In genomic region chr1:11019358-11019757, GRCh38 we compare ENCODE assay signal across 8 cellular contexts. TPM values are rescaled to one million over a fixed set of nuclear protein-coding genes. Genes with fewer than 3 reads are reported as not detected.
DNase-seq lines count a peak whose midpoint lies in the region; ATAC-seq, FAIRE-seq and TF ChIP-seq lines count a peak whose summit lies in the region.
"Not testable (repeated sequence)": the region's sequence is repeated elsewhere in the genome, so short reads cannot be mapped to it uniquely, and the experiment has no call there.
"Had no signal": no experiment of that assay in that cellular context is flagged by ENCODE, and none has a peak within 500 bp of the region (broad histone marks: within the 10 kb centered on the region; RNA-seq: fewer than 3 reads in every experiment).

No MANE protein-coding gene starts in this region.

- BruUV-seq in K562 (replicated peaks; lab: Mats Ljungman, UMichigan): not testable (repeated sequence)

- POLR2A ChIA-PET in HEK293 (lab: Yijun Ruan, JAX) (interaction anchor here (0.7 kb wide), 1 partner anchor 541 kb away, joined by 3 read pairs; no protein-coding TSS in a partner anchor), K562 (lab: Yijun Ruan, JAX) (interaction anchor here (0.6 kb wide), 1 partner anchor 53 kb away, joined by 3 read pairs; no protein-coding TSS in a partner anchor)

- intact Hi-C loops in K562 (cut with micrococcal nuclease); mucosa of descending colon (cut with DNase I, micrococcal nuclease): not testable (repeated sequence)

- TF ChIP-seq EP300 in K562 (IDR thresholded peaks at IDR 0.05; ENCODE audit: low read length): not testable (repeated sequence)

- peaks cover 29% of the 10 kb centered on the region for H3K79me2 ChIP-seq in K562 (ENCODE audit: control insufficient read depth, insufficient read depth, low read length)

- in situ Hi-C loops in K562 (cut with MboI): not testable (repeated sequence)

- not testable (repeated sequence) for H3K27ac ChIP-seq in HEK293 (ENCODE audit: extremely low read depth, low read depth, low read length); K562 (ENCODE audit: extremely low read depth, low read depth, low read length)

- ATAC-seq in K562: not testable (repeated sequence)
- ATAC-seq in left lobe of liver (peak; percentile 10), mucosa of descending colon (peak; percentile 32)

- TF ChIP-seq RAD21 in K562 (CRISPR knock-in tag; conservative IDR thresholded peaks at IDR 0.05 in 1 of 2, IDR thresholded peaks at IDR 0.05 in 1 of 2): not testable (repeated sequence)

- not testable (repeated sequence) for H3K4me1 ChIP-seq in HEK293 (ENCODE audit: control insufficient read depth, insufficient read depth, low read length); K562 (replicated peaks in 1 of 2; ENCODE audit: control insufficient read depth in 2 of 2, insufficient read depth in 2 of 2, low read length in 2 of 2)
- H3K4me1 ChIP-seq in mucosa of descending colon (ENCODE audit: low read depth): peaks cover 13% of the 10 kb centered on the region

- H3K27me3 ChIP-seq in K562 (ENCODE audit: control insufficient read depth in 2 of 2, insufficient read depth in 2 of 2, low read length in 2 of 2): not testable (repeated sequence)

- TF ChIP-seq POLR2A in K562 (conservative IDR thresholded peaks at IDR 0.05): not testable (repeated sequence)

- H3K36me3 ChIP-seq in HEK293 (ENCODE audit: control insufficient read depth in 2 of 2, insufficient read depth in 1 of 2, low read length in 2 of 2) (peaks cover 74 to 96% of the 10 kb centered on the region in 2 experiments), K562 (ENCODE audit: control insufficient read depth, insufficient read depth, low read length) (peaks cover 93% of the 10 kb centered on the region), mucosa of descending colon (ENCODE audit: low read depth) (peaks cover 30% of the 10 kb centered on the region)

- not testable (repeated sequence) for FAIRE-seq in K562 (lab: Jason Lieb, UNC)

- not testable (repeated sequence) for DNase-seq in activated T-cell treated with anti-CD3 and anti-CD28 coated beads, Interleukin-2, amount 50 U/mL, for 24 hours; K562 (ENCODE audit: extremely low read depth in 1 of 4, low spot score in 3 of 4); left lobe of liver (ENCODE audit: low spot score); mucosa of descending colon

- not testable (repeated sequence) for H3K9me1 ChIP-seq in K562 (ENCODE audit: control insufficient read depth, insufficient read depth, low read length)

- H3K4me2 ChIP-seq in K562 (ENCODE audit: insufficient read depth, low read length): not testable (repeated sequence)

- not testable (repeated sequence) for H3K4me3 ChIP-seq in HEK293 (ENCODE audit: low read depth, low read length); K562; mucosa of descending colon

- H3K9me3 ChIP-seq in HEK293 (ENCODE audit: control insufficient read depth, insufficient read depth, low read depth, low read length); K562 (replicated peaks; ENCODE audit: control insufficient read depth, insufficient read depth, low read depth, low read length); mucosa of descending colon: not testable (repeated sequence)

- CTCF ChIA-PET in HEK293 (lab: Yijun Ruan, JAX); K562 (lab: Yijun Ruan, JAX; ENCODE audit: low intra/inter-chr PET ratio): not testable (repeated sequence)

- peak overlapping the region; percentile 26 for H3K27ac Mint-ChIP-seq in activated T-cell treated with anti-CD3 and anti-CD28 coated beads, Interleukin-2, amount 50 U/mL, for 24 hours

- peaks cover 93% of the 10 kb centered on the region for H3K36me3 Mint-ChIP-seq in activated T-cell treated with anti-CD3 and anti-CD28 coated beads, Interleukin-2, amount 50 U/mL, for 24 hours (ENCODE audit: low read depth)

- not testable (repeated sequence) for H3K4me3 Mint-ChIP-seq in activated T-cell treated with anti-CD3 and anti-CD28 coated beads, Interleukin-2, amount 50 U/mL, for 24 hours

- H3K9me3 Mint-ChIP-seq in activated T-cell treated with anti-CD3 and anti-CD28 coated beads, Interleukin-2, amount 50 U/mL, for 24 hours: not testable (repeated sequence)

- H2AFZ ChIP-seq in K562 (ENCODE audit: low read depth, low read length): not testable (repeated sequence)

- not testable (repeated sequence) for H3K27me3 Mint-ChIP-seq in activated T-cell treated with anti-CD3 and anti-CD28 coated beads, Interleukin-2, amount 50 U/mL, for 24 hours

- not testable (repeated sequence) for H4K20me1 ChIP-seq in K562 (replicated peaks; ENCODE audit: control insufficient read depth, insufficient read depth, low read length)

- TF ChIP-seq CTCF in HEK293 (tag by site-specific recombination; IDR thresholded peaks at IDR 0.05); K562 (IDR thresholded peaks at IDR 0.05 in 2 of 3, conservative IDR thresholded peaks at IDR 0.05 in 1 of 3; ENCODE audit: insufficient read depth in 2 of 3, low read depth in 1 of 3, low read length in 3 of 3); mucosa of descending colon (IDR thresholded peaks at IDR 0.05): not testable (repeated sequence)

- peaks cover 50% of the 10 kb centered on the region for H3K4me1 Mint-ChIP-seq in activated T-cell treated with anti-CD3 and anti-CD28 coated beads, Interleukin-2, amount 50 U/mL, for 24 hours (ENCODE audit: low read depth)

- WGBS in K562 (ENCODE audit: insufficient coverage, low coverage, missing lambda C conversion rate): 94% methylated on average over 8 of the region's 8 CpGs

- H3K9ac ChIP-seq in K562 (ENCODE audit: insufficient read depth in 1 of 2, low read depth in 2 of 2, low read length in 2 of 2): not testable (repeated sequence)

RNA-seq across cellular contexts. Expression of gene TARDBP, which starts 6.9 kb away (rescaled TPM):
- total RNA-seq in K562 (2011; cell fraction: chromatin; rRNA removed; ENCODE audit: low replicate concordance): 242 and 417 TPM in 2 replicates
- 197 and 216 TPM in 2 replicates for total RNA-seq in K562 (2011; cell fraction: nucleolus; rRNA removed)
- total RNA-seq in K562 (2011; cell fraction: nucleoplasm; rRNA removed): 336 and 397 TPM in 2 replicates
- 129 TPM in 2 replicates for total RNA-seq in K562 (2014; rRNA removed)
- total RNA-seq in K562 (2014; rRNA removed; fragmentation: Illumina TruSeq; extraction: Trizol): 176 and 198 TPM in 2 replicates
- total RNA-seq in K562 (2015; rRNA removed; fragmentation: Illumina TruSeq; extraction: Trizol): 206 and 220 TPM in 2 replicates
- 211 and 243 TPM in 2 replicates for total RNA-seq in K562 (2021)
- polyA plus RNA-seq in K562 (2011; rRNA removed): 220 and 244 TPM in 2 replicates
- polyA plus RNA-seq in K562 (2011; cell fraction: cytosol; rRNA removed): 83.0 and 130 TPM in 2 replicates
- polyA plus RNA-seq in K562 (2011; cell fraction: nucleus; rRNA removed): 341 and 531 TPM in 2 replicates
- polyA plus RNA-seq in K562 (2012): 176 and 348 TPM in 2 replicates
- 358 and 487 TPM in 2 replicates for polyA plus RNA-seq in K562 (2014; fragmentation: Illumina TruSeq; extraction: Trizol)
- 100 to 1,000 TPM; 122 to 285 TPM for polyA plus RNA-seq in K562 (2014; fragmentation: Nextera tagmentation; extraction: Ambion mirVana)
- 403 and 515 TPM in 2 replicates for polyA plus RNA-seq in K562 (2014; rRNA removed)
- 180 and 229 TPM in 2 replicates for polyA minus RNA-seq in K562 (2011; rRNA and poly(A)+ RNA removed)
- polyA minus RNA-seq in K562 (2011; cell fraction: cytosol; rRNA and poly(A)+ RNA removed): 96.8 and 129 TPM in 2 replicates
- 160 and 216 TPM in 2 replicates for polyA minus RNA-seq in K562 (2011; cell fraction: nucleus; rRNA and poly(A)+ RNA removed)
- 59.1 TPM for total RNA-seq in left lobe of liver
- 100 to 1,000 TPM; 123 to 155 (median 147) TPM for total RNA-seq in mucosa of descending colon

RNA-seq across cellular contexts. Expression of gene MASP2, which starts 27.7 kb away (rescaled TPM):
- total RNA-seq in K562 (2011; cell fraction: chromatin; rRNA removed; ENCODE audit: low replicate concordance): 0.49 and 1.1 TPM in 2 replicates
- 0.33 and 0.39 TPM in 2 replicates for total RNA-seq in K562 (2011; cell fraction: nucleolus; rRNA removed)
- 0.37 and 0.38 TPM in 2 replicates for total RNA-seq in K562 (2011; cell fraction: nucleoplasm; rRNA removed)
- total RNA-seq in K562 (2014; rRNA removed): 0.08 TPM in 1 of 2 replicates, not detected in the other
- total RNA-seq in K562 (2014; rRNA removed; fragmentation: Illumina TruSeq; extraction: Trizol): 0.07 TPM in 1 of 2 replicates, not detected in the other
- not detected in 2 replicates for total RNA-seq in K562 (2015; rRNA removed; fragmentation: Illumina TruSeq; extraction: Trizol)
- 0.09 and 0.27 TPM in 2 replicates for total RNA-seq in K562 (2021)
- polyA plus RNA-seq in K562 (2011; rRNA removed): 0.03 TPM in 1 of 2 replicates, not detected in the other
- 0.03 and 0.09 TPM in 2 replicates for polyA plus RNA-seq in K562 (2011; cell fraction: cytosol; rRNA removed)
- 0.14 and 0.28 TPM in 2 replicates for polyA plus RNA-seq in K562 (2011; cell fraction: nucleus; rRNA removed)
- 0.76 and 1.9 TPM in 2 replicates for polyA plus RNA-seq in K562 (2012)
- polyA plus RNA-seq in K562 (2014; fragmentation: Illumina TruSeq; extraction: Trizol): not detected in 2 replicates
- under 1 TPM; 0.01 to 0.06 TPM for polyA plus RNA-seq in K562 (2014; fragmentation: Nextera tagmentation; extraction: Ambion mirVana)
- polyA plus RNA-seq in K562 (2014; rRNA removed): 0.11 and 0.23 TPM in 2 replicates
- not detected in 2 replicates for polyA minus RNA-seq in K562 (2011; rRNA and poly(A)+ RNA removed)
- polyA minus RNA-seq in K562 (2011; cell fraction: cytosol; rRNA and poly(A)+ RNA removed): not detected in 2 replicates
- polyA minus RNA-seq in K562 (2011; cell fraction: nucleus; rRNA and poly(A)+ RNA removed): 0.11 and 0.13 TPM in 2 replicates
- total RNA-seq in left lobe of liver: 206 TPM
- not detected for total RNA-seq in mucosa of descending colon
- total RNA-seq: B cell, Calu3 had no signal
- polyA plus RNA-seq: BJ had no signal

RNA-seq across cellular contexts. Expression of gene SRM, which starts 40.5 kb away (rescaled TPM):
- 25.5 and 107 TPM in 2 replicates for total RNA-seq in K562 (2011; cell fraction: chromatin; rRNA removed; ENCODE audit: low replicate concordance)
- total RNA-seq in K562 (2011; cell fraction: nucleolus; rRNA removed): 109 and 122 TPM in 2 replicates
- total RNA-seq in K562 (2011; cell fraction: nucleoplasm; rRNA removed): 64.7 and 103 TPM in 2 replicates
- total RNA-seq in K562 (2014; rRNA removed): 93.2 and 164 TPM in 2 replicates
- 36.1 and 40.4 TPM in 2 replicates for total RNA-seq in K562 (2014; rRNA removed; fragmentation: Illumina TruSeq; extraction: Trizol)
- total RNA-seq in K562 (2015; rRNA removed; fragmentation: Illumina TruSeq; extraction: Trizol): 82.5 and 95.0 TPM in 2 replicates
- 373 and 403 TPM in 2 replicates for total RNA-seq in K562 (2021)
- 51.5 and 53.4 TPM in 2 replicates for polyA plus RNA-seq in K562 (2011; rRNA removed)
- polyA plus RNA-seq in K562 (2011; cell fraction: cytosol; rRNA removed): 100 and 208 TPM in 2 replicates
- polyA plus RNA-seq in K562 (2011; cell fraction: nucleus; rRNA removed): 62.9 and 103 TPM in 2 replicates
- polyA plus RNA-seq in K562 (2012): 211 and 367 TPM in 2 replicates
- 296 and 340 TPM in 2 replicates for polyA plus RNA-seq in K562 (2014; fragmentation: Illumina TruSeq; extraction: Trizol)
- 10 to 100 TPM; 23.9 to 34.1 TPM for polyA plus RNA-seq in K562 (2014; fragmentation: Nextera tagmentation; extraction: Ambion mirVana)
- polyA plus RNA-seq in K562 (2014; rRNA removed): 143 and 176 TPM in 2 replicates
- polyA minus RNA-seq in K562 (2011; rRNA and poly(A)+ RNA removed): 55.4 and 73.9 TPM in 2 replicates
- 241 and 294 TPM in 2 replicates for polyA minus RNA-seq in K562 (2011; cell fraction: cytosol; rRNA and poly(A)+ RNA removed)
- 35.8 and 45.7 TPM in 2 replicates for polyA minus RNA-seq in K562 (2011; cell fraction: nucleus; rRNA and poly(A)+ RNA removed)
- total RNA-seq in left lobe of liver: 28.5 TPM
- 10 to 100 TPM; 14.0 to 46.3 (median 34.3) TPM for total RNA-seq in mucosa of descending colon

Comparison
In these comparisons a context has a peak if more than half of its experiments do, and no peak if none do; other contexts are left out.
1. RNA of gene MASP2, which starts 27.7 kb away (total RNA-seq): 206 TPM in left lobe of liver (single experiment); 0.07 to 1.1 TPM in K562 and not detected in mucosa of descending colon; every median in the first group is over 10 times any median in the second.